In the genomic region with DNA sequence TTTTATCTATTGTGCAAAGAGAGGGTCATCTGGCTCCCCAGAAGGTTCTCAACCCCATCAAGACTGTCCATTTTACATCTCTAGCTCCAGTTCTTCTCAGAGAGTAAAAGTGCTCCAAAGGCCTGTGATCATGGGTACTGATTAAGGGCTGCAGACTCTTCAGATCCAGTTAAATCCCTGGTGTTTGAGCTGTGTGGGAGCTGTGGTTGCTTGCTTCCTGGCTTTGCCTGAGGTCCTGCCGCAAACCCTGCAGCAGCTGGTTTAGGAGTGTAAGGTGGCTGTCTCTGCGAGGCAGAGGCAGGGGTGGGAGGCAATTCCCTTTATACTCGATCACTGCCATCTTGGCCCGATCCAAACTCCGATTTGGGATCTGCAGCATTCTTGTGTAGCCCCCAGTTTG, we compare ENCODE assay signal across 1 cellular context.
TF ChIP-seq lines count a peak whose summit lies in the region.

No MANE protein-coding gene starts in this region.

TF ChIP-seq in GM12878, 131 proteins besides CTCF, POLR2A, EP300 and RAD21 (continued from another document):
- TF ChIP-seq, protein P1, sequence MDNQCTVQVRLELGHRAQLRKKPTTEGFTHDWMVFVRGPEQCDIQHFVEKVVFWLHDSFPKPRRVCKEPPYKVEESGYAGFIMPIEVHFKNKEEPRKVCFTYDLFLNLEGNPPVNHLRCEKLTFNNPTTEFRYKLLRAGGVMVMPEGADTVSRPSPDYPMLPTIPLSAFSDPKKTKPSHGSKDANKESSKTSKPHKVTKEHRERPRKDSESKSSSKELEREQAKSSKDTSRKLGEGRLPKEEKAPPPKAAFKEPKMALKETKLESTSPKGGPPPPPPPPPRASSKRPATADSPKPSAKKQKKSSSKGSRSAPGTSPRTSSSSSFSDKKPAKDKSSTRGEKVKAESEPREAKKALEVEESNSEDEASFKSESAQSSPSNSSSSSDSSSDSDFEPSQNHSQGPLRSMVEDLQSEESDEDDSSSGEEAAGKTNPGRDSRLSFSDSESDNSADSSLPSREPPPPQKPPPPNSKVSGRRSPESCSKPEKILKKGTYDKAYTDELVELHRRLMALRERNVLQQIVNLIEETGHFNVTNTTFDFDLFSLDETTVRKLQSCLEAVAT (IDR thresholded peaks at IDR 0.05): no peak
- TF ChIP-seq IKZF1 (conservative IDR thresholded peaks at IDR 0.05): no peak
- TF ChIP-seq, protein P2, sequence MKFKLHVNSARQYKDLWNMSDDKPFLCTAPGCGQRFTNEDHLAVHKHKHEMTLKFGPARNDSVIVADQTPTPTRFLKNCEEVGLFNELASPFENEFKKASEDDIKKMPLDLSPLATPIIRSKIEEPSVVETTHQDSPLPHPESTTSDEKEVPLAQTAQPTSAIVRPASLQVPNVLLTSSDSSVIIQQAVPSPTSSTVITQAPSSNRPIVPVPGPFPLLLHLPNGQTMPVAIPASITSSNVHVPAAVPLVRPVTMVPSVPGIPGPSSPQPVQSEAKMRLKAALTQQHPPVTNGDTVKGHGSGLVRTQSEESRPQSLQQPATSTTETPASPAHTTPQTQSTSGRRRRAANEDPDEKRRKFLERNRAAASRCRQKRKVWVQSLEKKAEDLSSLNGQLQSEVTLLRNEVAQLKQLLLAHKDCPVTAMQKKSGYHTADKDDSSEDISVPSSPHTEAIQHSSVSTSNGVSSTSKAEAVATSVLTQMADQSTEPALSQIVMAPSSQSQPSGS (IDR thresholded peaks at IDR 0.05; ENCODE audit: low read length): no peak
- TF ChIP-seq, protein P3, sequence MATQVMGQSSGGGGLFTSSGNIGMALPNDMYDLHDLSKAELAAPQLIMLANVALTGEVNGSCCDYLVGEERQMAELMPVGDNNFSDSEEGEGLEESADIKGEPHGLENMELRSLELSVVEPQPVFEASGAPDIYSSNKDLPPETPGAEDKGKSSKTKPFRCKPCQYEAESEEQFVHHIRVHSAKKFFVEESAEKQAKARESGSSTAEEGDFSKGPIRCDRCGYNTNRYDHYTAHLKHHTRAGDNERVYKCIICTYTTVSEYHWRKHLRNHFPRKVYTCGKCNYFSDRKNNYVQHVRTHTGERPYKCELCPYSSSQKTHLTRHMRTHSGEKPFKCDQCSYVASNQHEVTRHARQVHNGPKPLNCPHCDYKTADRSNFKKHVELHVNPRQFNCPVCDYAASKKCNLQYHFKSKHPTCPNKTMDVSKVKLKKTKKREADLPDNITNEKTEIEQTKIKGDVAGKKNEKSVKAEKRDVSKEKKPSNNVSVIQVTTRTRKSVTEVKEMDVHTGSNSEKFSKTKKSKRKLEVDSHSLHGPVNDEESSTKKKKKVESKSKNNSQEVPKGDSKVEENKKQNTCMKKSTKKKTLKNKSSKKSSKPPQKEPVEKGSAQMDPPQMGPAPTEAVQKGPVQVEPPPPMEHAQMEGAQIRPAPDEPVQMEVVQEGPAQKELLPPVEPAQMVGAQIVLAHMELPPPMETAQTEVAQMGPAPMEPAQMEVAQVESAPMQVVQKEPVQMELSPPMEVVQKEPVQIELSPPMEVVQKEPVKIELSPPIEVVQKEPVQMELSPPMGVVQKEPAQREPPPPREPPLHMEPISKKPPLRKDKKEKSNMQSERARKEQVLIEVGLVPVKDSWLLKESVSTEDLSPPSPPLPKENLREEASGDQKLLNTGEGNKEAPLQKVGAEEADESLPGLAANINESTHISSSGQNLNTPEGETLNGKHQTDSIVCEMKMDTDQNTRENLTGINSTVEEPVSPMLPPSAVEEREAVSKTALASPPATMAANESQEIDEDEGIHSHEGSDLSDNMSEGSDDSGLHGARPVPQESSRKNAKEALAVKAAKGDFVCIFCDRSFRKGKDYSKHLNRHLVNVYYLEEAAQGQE (IDR thresholded peaks at IDR 0.05; ENCODE audit: low read depth, low read length): no peak
- TF ChIP-seq POU2F2 (IDR thresholded peaks at IDR 0.05; ENCODE audit: borderline replicate concordance, low read depth, low read length): no peak
- TF ChIP-seq SIN3A (IDR thresholded peaks at IDR 0.05; ENCODE audit: low read depth, low read length): no peak
- TF ChIP-seq, protein P4, sequence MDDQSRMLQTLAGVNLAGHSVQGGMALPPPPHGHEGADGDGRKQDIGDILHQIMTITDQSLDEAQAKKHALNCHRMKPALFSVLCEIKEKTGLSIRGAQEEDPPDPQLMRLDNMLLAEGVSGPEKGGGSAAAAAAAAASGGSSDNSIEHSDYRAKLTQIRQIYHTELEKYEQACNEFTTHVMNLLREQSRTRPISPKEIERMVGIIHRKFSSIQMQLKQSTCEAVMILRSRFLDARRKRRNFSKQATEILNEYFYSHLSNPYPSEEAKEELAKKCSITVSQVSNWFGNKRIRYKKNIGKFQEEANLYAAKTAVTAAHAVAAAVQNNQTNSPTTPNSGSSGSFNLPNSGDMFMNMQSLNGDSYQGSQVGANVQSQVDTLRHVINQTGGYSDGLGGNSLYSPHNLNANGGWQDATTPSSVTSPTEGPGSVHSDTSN (IDR thresholded peaks at IDR 0.05; ENCODE audit: insufficient replicate concordance, low read depth, low read length): no peak
